10 cellular contexts compared by ENCODE assay signal in genomic region chr16:11202260-11203091, GRCh38. TPM values are rescaled to one million over a fixed set of nuclear protein-coding genes. Genes with fewer than 3 reads are reported as not detected.
A peak's percentile ranks its signal among the peaks of the same experiment; 100 is the strongest.
DNase-seq lines count a peak whose midpoint lies in the region; ATAC-seq, FAIRE-seq and TF ChIP-seq lines count a peak whose summit lies in the region.
"Had no signal": no experiment of that assay in that cellular context is flagged by ENCODE, and none has a peak within 500 bp of the region (broad histone marks: within the 10 kb centered on the region; RNA-seq: fewer than 3 reads in every experiment).

No MANE protein-coding gene starts in this region.

- H3K4me3 Mint-ChIP-seq in CD4-positive, alpha-beta memory T cell = no peak overlapping the region

- peaks cover 7 to 28% (median 17%) of the 10 kb centered on the region in 4 donors for H3K4me1 Mint-ChIP-seq in CD4-positive, alpha-beta memory T cell

- H3K27ac Mint-ChIP-seq in CD4-positive, alpha-beta memory T cell = peak overlapping the region in 1 of 7 donors; percentile 18

- peak overlapping the region; percentile 61 for H3K27ac ChIP-seq in HUES64 (ENCODE audit: low read depth, low read length)
- no peak overlapping the region for H3K27ac ChIP-seq in CD4-positive, alpha-beta memory T cell (ENCODE audit: low read depth, low read length)

- H3K4me3 ChIP-seq in HUES64 (ENCODE audit: low read length) = no peak overlapping the region
- H3K4me3 ChIP-seq in epithelial cell of esophagus (ENCODE audit: low read length) = no peak overlapping the region
- no peak overlapping the region for H3K4me3 ChIP-seq in CD4-positive, alpha-beta memory T cell (ENCODE audit: low read length in 2 of 2)

- intact Hi-C loops in CD4-positive, alpha-beta memory T cell (cut with micrococcal nuclease) = no loop called here

- no peak for TF ChIP-seq CTCF in epithelial cell of esophagus (IDR thresholded peaks at IDR 0.05; ENCODE audit: insufficient read depth, low read depth, low read length, missing control alignments)

- TF ChIP-seq POLR2A in GM12892 (IDR thresholded peaks at IDR 0.05; ENCODE audit: low read depth, low read length) = peak; percentile 25; the same call in 1 of the 2 replicates

- POLR2A ChIA-PET in CD4-positive, alpha-beta memory T cell (lab: Charles Lee; ENCODE audit: partially characterized antibody) = no interaction called here

- H3K36me3 ChIP-seq in HUES64 (ENCODE audit: insufficient read depth, low read length) = no peaks in the 10 kb centered on the region
- H3K36me3 ChIP-seq in CD4-positive, alpha-beta memory T cell (ENCODE audit: insufficient read depth, low read length) = no peaks in the 10 kb centered on the region

- H3K27me3 Mint-ChIP-seq in CD4-positive, alpha-beta memory T cell = no peaks in the 10 kb centered on the region

- peaks cover 28% of the 10 kb centered on the region for H3K4me1 ChIP-seq in HUES64 (ENCODE audit: insufficient read depth, low read length)
- H3K4me1 ChIP-seq in CD4-positive, alpha-beta memory T cell (ENCODE audit: insufficient read depth, low read length) = peaks cover 22% of the 10 kb centered on the region

- DNase-seq in ACHN (peak; percentile 44), GM12892 (ENCODE audit: insufficient read length) (no peak), epithelial cell of esophagus (ENCODE audit: low read depth) (peak; percentile 63), activated gamma-delta T cell treated with Interleukin-2 at 50 U/mL for 16 hours (no peak)
- DNase-seq in central memory CD4-positive, alpha-beta T cell = no peak
- no peak for DNase-seq in CD4-positive, alpha-beta memory T cell
- DNase-seq: NCI-H774 had no signal

- 38% methylated on average over 13 of the region's 13 CpGs for WGBS in HUES64

- H3K36me3 Mint-ChIP-seq in CD4-positive, alpha-beta memory T cell = no peaks in the 10 kb centered on the region

- in situ Hi-C loops in ACHN (cut with HindIII; ENCODE audit: low pct_ligation_motif_present, low pct_unique_long_range_greater_than_20kb, low sequenced_read_pairs) = no loop called here

- peaks cover 0 to 2% (median 0%) of the 10 kb centered on the region in 8 donors for H3K9me3 Mint-ChIP-seq in CD4-positive, alpha-beta memory T cell

- no peak for ATAC-seq in esophagus mucosa

- CTCF ChIA-PET in CD4-positive, alpha-beta memory T cell (lab: Charles Lee; ENCODE audit: partially characterized antibody) = no interaction called here

- no peaks in the 10 kb centered on the region for H3K27me3 ChIP-seq in HUES64 (ENCODE audit: insufficient read depth, low read length)
- H3K27me3 ChIP-seq in CD4-positive, alpha-beta memory T cell (ENCODE audit: insufficient read depth, low read length) = no peaks in the 10 kb centered on the region

- FAIRE-seq in GM12892 (lab: Jason Lieb, UNC) = no peak
- FAIRE-seq: G401.6 had no signal

- H3K9ac ChIP-seq in HUES64 (ENCODE audit: low read depth, low read length) = peak overlapping the region; percentile 57; the same call in 1 of the 2 replicates

- peaks cover 1% of the 10 kb centered on the region; the same call in 1 of the 2 replicates for H3K9me3 ChIP-seq in HUES64 (ENCODE audit: insufficient read depth, low read depth, low read length)
- no peaks in the 10 kb centered on the region for H3K9me3 ChIP-seq in CD4-positive, alpha-beta memory T cell (ENCODE audit: control insufficient read depth in 1 of 2, low read length in 2 of 2)

RNA-seq across cellular contexts. Expression of gene SOCS1, which starts 53.5 kb away (rescaled TPM):
- 4.3 TPM for polyA plus RNA-seq in GM12892 (2012; ENCODE audit: missing spikeins)
- 28.3 TPM for polyA plus RNA-seq in HUES64 (2013, experiment 1 of 2)
- polyA plus RNA-seq in HUES64 (2013, experiment 2 of 2) = 28.0 TPM
- 10 to 100 TPM; 14.7 to 16.7 TPM for total RNA-seq in CD4-positive, alpha-beta memory T cell
- 10 to 100 TPM; 17.6 to 37.8 TPM for polyA plus RNA-seq in CD4-positive, alpha-beta memory T cell
- 2.8 TPM for total RNA-seq in esophagus mucosa

Comparison
In these comparisons a context has a peak if more than half of its experiments do, and no peak if none do; other contexts are left out.
1. DNase-seq: peak in ACHN (single experiment) and epithelial cell of esophagus (single experiment); none in GM12892 (single experiment), central memory CD4-positive, alpha-beta T cell (single experiment), CD4-positive, alpha-beta memory T cell (0 of 5) and activated gamma-delta T cell treated with Interleukin-2 at 50 U/mL for 16 hours (single experiment).